In the genomic region with DNA sequence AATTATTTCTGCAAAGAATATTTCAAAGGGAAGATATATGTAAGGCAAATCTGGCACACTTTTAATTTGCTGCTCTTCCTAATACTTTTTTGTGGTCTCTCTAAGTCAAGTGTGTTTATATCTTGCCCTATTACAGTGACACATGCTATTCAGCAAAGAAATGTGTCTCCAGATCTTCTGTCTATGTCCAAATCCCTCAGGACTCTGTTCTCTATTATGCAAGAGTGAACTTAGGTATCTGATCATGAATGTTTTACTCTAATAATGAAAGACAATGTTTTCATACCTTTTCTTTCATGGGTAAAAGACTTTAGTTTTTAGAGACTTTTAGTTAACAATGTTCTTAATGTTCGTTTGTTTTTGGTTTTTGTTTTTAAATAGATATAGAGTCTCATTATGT, we compare ENCODE assay signal across 21 cellular contexts.
"Had no signal": no experiment of that assay in that cellular context is flagged by ENCODE, and none has a peak within 500 bp of the region (broad histone marks: within the 10 kb centered on the region; RNA-seq: fewer than 3 reads in every experiment).

No MANE protein-coding gene starts in this region.

- H3K4me2 ChIP-seq: SK-N-SH had no signal

- H3K9me3 ChIP-seq: MG63, SK-N-SH had no signal

- DNase-seq: IMR-90, Karpas-422, KG1, MG63, NCI-H1092, NCI-H1105 treated with DMSO at 0.1 percent for 48 hours, NCI-H1417 treated with DMSO at 0.1 percent for 48 hours, NCI-H146, NCI-H1694 treated with DMSO at 0.1 percent for 48 hours, NCI-H2081, NCI-H2107, NCI-H2227 treated with DMSO at 0.1 percent for 48 hours, NCI-H524, NCI-H526 treated with DMSO at 0.1 percent for 48 hours, NCI-H774, Right ventricle myocardium superior, RPMI8226, SIG-M5, SK-N-SH, SW 1271 had no signal

- FAIRE-seq: RCC 7860 had no signal

- H3K4me3 ChIP-seq: MG63 had no signal

- H3K9ac ChIP-seq: SK-N-SH had no signal

- H3K36me3 ChIP-seq: MG63 had no signal
